1 cellular context compared by ENCODE assay signal in genomic region chr16:84848991-84849634, GRCh38.
TF ChIP-seq lines count a peak whose summit lies in the region.

No MANE protein-coding gene starts in this region.

TF ChIP-seq in WTC11, 78 proteins besides CTCF, POLR2A, EP300 and RAD21 (continued from another document):
- TF ChIP-seq ARID4B (CRISPR knock-in tag; IDR thresholded peaks at IDR 0.05; ENCODE audit: borderline replicate concordance) (no peak), NR3C1 (CRISPR knock-in tag; conservative IDR thresholded peaks at IDR 0.05; ENCODE audit: low read depth) (no peak), USF2 (CRISPR knock-in tag; IDR thresholded peaks at IDR 0.05) (no peak)
TF ChIP-seq in WTC11: peak in this region for 0.
